In the genomic region with DNA sequence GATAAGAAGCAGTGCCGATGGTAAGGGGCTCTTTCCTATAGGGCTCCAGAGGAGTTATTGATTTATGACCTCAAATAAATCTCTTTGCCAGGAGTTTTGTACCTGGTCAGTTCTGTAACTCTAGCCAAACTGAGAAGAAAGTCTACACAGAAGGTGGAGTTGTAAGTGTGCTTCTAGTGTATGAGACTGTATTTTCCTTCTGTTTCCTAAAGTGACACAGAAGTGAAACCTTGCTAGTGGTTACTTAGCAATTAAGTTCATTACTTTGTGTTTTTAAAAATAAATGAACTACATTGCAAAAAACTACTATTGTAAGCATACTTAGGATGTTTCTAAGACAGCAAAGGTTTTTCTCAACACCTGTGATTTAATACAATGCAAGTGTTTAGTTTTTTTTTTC, we compare ENCODE assay signal across 12 cellular contexts. TPM values are rescaled to one million over a fixed set of nuclear protein-coding genes. Genes with fewer than 3 reads are reported as not detected.
"Had no signal": no experiment of that assay in that cellular context is flagged by ENCODE, and none has a peak within 500 bp of the region (broad histone marks: within the 10 kb centered on the region; RNA-seq: fewer than 3 reads in every experiment).

No MANE protein-coding gene starts in this region.

- ATAC-seq: lower lobe of right lung; stimulated activated naive CD8-positive, alpha-beta T cell treated with anti-CD3 and anti-CD28 coated beads, Interleukin-15, Interleukin-2, amounts not matched to agents 100 U/mL and 50 U/mL, for 24 hours; upper lobe of right lung had no signal

- H3K4me1 Mint-ChIP-seq: neural progenitor cell had no signal

- H3K36me3 Mint-ChIP-seq: neural progenitor cell had no signal

- DNase-seq: activated CD4-positive, alpha-beta memory T cell treated with anti-CD3 and anti-CD28 coated beads, Interleukin-2, amount 10 ng/mL, durations not matched to agents 7 days and 5 days; foreskin fibroblast; glutamatergic neuron; lower lobe of right lung; midbrain; stimulated activated CD4-positive, alpha-beta T cell treated with anti-CD3 and anti-CD28 coated beads, Interleukin-2, amount 100 ng/mL, for 48 hours; stimulated activated naive CD8-positive, alpha-beta T cell treated with anti-CD3 and anti-CD28 coated beads, Interleukin-15, Interleukin-2, amounts not matched to agents 100 U/mL and 50 U/mL, for 24 hours; testis; upper lobe of right lung had no signal

- H3K4me3 Mint-ChIP-seq: activated CD4-positive, alpha-beta memory T cell treated with anti-CD3 and anti-CD28 coated beads, Interleukin-2, amount 10 ng/mL, durations not matched to agents 7 days and 5 days; neural progenitor cell had no signal

- H3K9me3 Mint-ChIP-seq: activated CD4-positive, alpha-beta memory T cell treated with anti-CD3 and anti-CD28 coated beads, Interleukin-2, amount 10 ng/mL, durations not matched to agents 7 days and 5 days; neural progenitor cell had no signal

- H3K27ac Mint-ChIP-seq: activated CD4-positive, alpha-beta memory T cell treated with anti-CD3 and anti-CD28 coated beads, Interleukin-2, amount 10 ng/mL, durations not matched to agents 7 days and 5 days; neural progenitor cell had no signal

RNA-seq across cellular contexts. Expression of a gene that starts 48.7 kb away (rescaled TPM):
- total RNA-seq: activated CD4-positive, alpha-beta memory T cell treated with anti-CD3 and anti-CD28 coated beads, Interleukin-2, amount 10 ng/mL, durations not matched to agents 7 days and 5 days; cardiac septum; esophagus muscularis mucosa; lower lobe of right lung; upper lobe of right lung had no signal
